In genomic region chr14:36430662-36431084, GRCh38 we compare ENCODE assay signal across 24 cellular contexts.
A peak's percentile ranks its signal among the peaks of the same experiment; 100 is the strongest.
DNase-seq lines count a peak whose midpoint lies in the region; ATAC-seq, FAIRE-seq and TF ChIP-seq lines count a peak whose summit lies in the region.
"Had no signal": no experiment of that assay in that cellular context is flagged by ENCODE, and none has a peak within 500 bp of the region (broad histone marks: within the 10 kb centered on the region; RNA-seq: fewer than 3 reads in every experiment).

No MANE protein-coding gene starts in this region.

- no peak overlapping the region for H3K27ac Mint-ChIP-seq in GM23338
- H3K27ac Mint-ChIP-seq: CD8-positive, alpha-beta T cell had no signal

- H3K4me3 ChIP-seq in GM23338, result no peak overlapping the region
- no peak overlapping the region for H3K4me3 ChIP-seq in bronchial epithelial cell (ENCODE audit: low read depth, low read length)
- H3K4me3 ChIP-seq in left lung, result no peak overlapping the region
- no peak overlapping the region for H3K4me3 ChIP-seq in pancreas
- no peak overlapping the region for H3K4me3 ChIP-seq in aorta (ENCODE audit: low read length in 2 of 2)
- no peak overlapping the region for H3K4me3 ChIP-seq in heart right ventricle
- H3K4me3 ChIP-seq: GM23248, Peyer's patch, SJSA1 had no signal

- no peak overlapping the region for H3K4me2 ChIP-seq in GM23338

- H3K27me3 ChIP-seq in GM23338 (ENCODE audit: insufficient read depth) (no peaks in the 10 kb centered on the region), bronchial epithelial cell (ENCODE audit: control insufficient read depth, insufficient read depth, low read length) (no peaks in the 10 kb centered on the region), left lung (no peaks in the 10 kb centered on the region), pancreas (no peaks in the 10 kb centered on the region), aorta (ENCODE audit: control insufficient read depth in 1 of 2, insufficient read depth in 2 of 2, low read length in 1 of 2) (no peaks in the 10 kb centered on the region), heart right ventricle (peaks cover 0 to 12% (median 3%) of the 10 kb centered on the region in 7 donors)
- H3K27me3 ChIP-seq: Peyer's patch, SJSA1 had no signal

- peaks cover 19% of the 10 kb centered on the region for H3K4me1 ChIP-seq in GM23338 (ENCODE audit: insufficient read depth)
- no peaks in the 10 kb centered on the region for H3K4me1 ChIP-seq in left lung
- no peaks in the 10 kb centered on the region for H3K4me1 ChIP-seq in pancreas
- H3K4me1 ChIP-seq in aorta (ENCODE audit: control insufficient read depth in 1 of 2, insufficient read depth in 2 of 2, low read length in 2 of 2), result no peaks in the 10 kb centered on the region
- H3K4me1 ChIP-seq in heart right ventricle, result no peaks in the 10 kb centered on the region
- H3K4me1 ChIP-seq: Peyer's patch, SJSA1 had no signal

- no peak for DNase-seq in GM23338 (ENCODE audit: low spot score)
- DNase-seq in bronchial epithelial cell (ENCODE audit: low read depth), result peak; percentile 58
- DNase-seq in left lung, result no peak
- peak in 3 of 6 donors; percentile 5 to 27 (median 15) for DNase-seq in pancreas
- no peak for DNase-seq in aorta
- no peak for DNase-seq in Kasumi-1 (lab: John Stamatoyannopoulos, UW)
- no peak for DNase-seq in heart right ventricle
- DNase-seq: AML-193; C1 segment of cervical spinal cord; CD8-positive, alpha-beta T cell; DND-41; GM23248; HCEC 1CT; NCI-H1105 treated with DMSO at 0.1 percent for 48 hours; NCI-H1694; NCI-H2081; NCI-H2171; NCI-H345; NCI-H524 treated with DMSO at 0.1 percent for 48 hours; NCI-H82; Peyer's patch had no signal

- H2AFZ ChIP-seq in GM23338, result no peak overlapping the region
- H2AFZ ChIP-seq: GM23248 had no signal

- no peaks in the 10 kb centered on the region for H3F3A ChIP-seq in GM23338 (replicated peaks; ENCODE audit: low read depth)

- H3K4me3 Mint-ChIP-seq in GM23338, result no peak overlapping the region
- H3K4me3 Mint-ChIP-seq: CD8-positive, alpha-beta T cell had no signal

- H3K27me3 Mint-ChIP-seq in GM23338 (ENCODE audit: insufficient read depth, low read depth, poor library complexity), result no peaks in the 10 kb centered on the region

- H3K9me2 ChIP-seq in GM23338 (ENCODE audit: insufficient read depth), result peaks cover 10% of the 10 kb centered on the region

- WGBS in pancreas, 2 donors, result 25 to 28% methylated on average over 5 of the region's 5 CpGs
- WGBS in aorta, 2 donors, result 69 to 75% methylated on average over 5 of the region's 5 CpGs
- 72 to 76% methylated on average over 5 of the region's 5 CpGs for WGBS in heart right ventricle, 2 donors

- H3K79me2 ChIP-seq in GM23338 (replicated peaks; ENCODE audit: insufficient read depth), result no peaks in the 10 kb centered on the region

- H3K36me3 ChIP-seq in GM23338 (ENCODE audit: insufficient read depth), result no peaks in the 10 kb centered on the region
- no peaks in the 10 kb centered on the region for H3K36me3 ChIP-seq in bronchial epithelial cell (ENCODE audit: control insufficient read depth, insufficient read depth, low read length)
- H3K36me3 ChIP-seq in left lung, result no peaks in the 10 kb centered on the region
- H3K36me3 ChIP-seq in pancreas, result no peaks in the 10 kb centered on the region
- no peaks in the 10 kb centered on the region for H3K36me3 ChIP-seq in aorta (ENCODE audit: control insufficient read depth in 1 of 2, insufficient read depth in 2 of 2, low read length in 1 of 2)
- H3K36me3 ChIP-seq in heart right ventricle, result no peaks in the 10 kb centered on the region
- H3K36me3 ChIP-seq: Peyer's patch, SJSA1 had no signal

- intact Hi-C loops in left lung (cut with DNase I) (no loop called here), pancreas (cut with DNase I) (no loop called here), aorta (cut with DNase I) (no loop called here), heart right ventricle (cut with DNase I) (no loop called here)

- no peaks in the 10 kb centered on the region for H3K36me3 Mint-ChIP-seq in GM23338 (ENCODE audit: low read depth)
- H3K36me3 Mint-ChIP-seq: CD8-positive, alpha-beta T cell had no signal

- no peak; the same call in 2 of the 3 replicates for ATAC-seq in GM23338
- ATAC-seq in left lung, result peak; percentile 94
- peak; percentile 52 to 98 (median 76) for ATAC-seq in pancreas
- no peak for ATAC-seq in aorta (ENCODE audit: low FRiP score)
- no peak for ATAC-seq in GM18907 (IDR thresholded peaks at IDR 0.05; ENCODE audit: unreplicated experiment)
- no peak for ATAC-seq in heart right ventricle
- ATAC-seq: CD8-positive, alpha-beta T cell had no signal

- no peak for FAIRE-seq in bronchial epithelial cell (lab: Jason Lieb, UNC)
- no peak for FAIRE-seq in pancreas (lab: Jason Lieb, UNC)
- FAIRE-seq: GM12892 had no signal

- peaks cover under 1% of the 10 kb centered on the region; the same call in 2 of the 3 replicates for H3K4me1 Mint-ChIP-seq in GM23338

- H3K9me3 ChIP-seq in left lung (no peaks in the 10 kb centered on the region), pancreas (no peaks in the 10 kb centered on the region), aorta (ENCODE audit: control insufficient read depth, low read length) (peaks cover 2% of the 10 kb centered on the region), heart right ventricle (no peaks in the 10 kb centered on the region)
- H3K9me3 ChIP-seq: Peyer's patch, SJSA1 had no signal

- no peaks in the 10 kb centered on the region for H4K20me1 ChIP-seq in GM23338 (replicated peaks; ENCODE audit: insufficient read depth)

- no peak for TF ChIP-seq CTCF in GM23338 (conservative IDR thresholded peaks at IDR 0.05; ENCODE audit: low read depth in 2 of 2)
- TF ChIP-seq CTCF in bronchial epithelial cell (IDR thresholded peaks at IDR 0.05; ENCODE audit: insufficient read depth, low read length, severe bottlenecking), result no peak
- TF ChIP-seq CTCF in left lung (IDR thresholded peaks at IDR 0.05), result no peak
- TF ChIP-seq CTCF in pancreas (IDR thresholded peaks at IDR 0.05), result no peak
- TF ChIP-seq CTCF in heart right ventricle (IDR thresholded peaks at IDR 0.05), result no peak

- H3K9me3 Mint-ChIP-seq in GM23338, result no peaks in the 10 kb centered on the region; the same call in 2 of the 3 replicates
- H3K9me3 Mint-ChIP-seq: CD8-positive, alpha-beta T cell had no signal

- peak overlapping the region; percentile 21; the same call in 1 of the 2 replicates for H3K27ac ChIP-seq in GM23338 (ENCODE audit: low read depth)
- H3K27ac ChIP-seq in left lung, result peak overlapping the region in 1 of 2 donors; percentile 59
- no peak overlapping the region for H3K27ac ChIP-seq in pancreas
- H3K27ac ChIP-seq in aorta (ENCODE audit: low read depth in 1 of 2, low read length in 2 of 2), result no peak overlapping the region
- H3K27ac ChIP-seq in heart right ventricle, result no peak overlapping the region
- H3K27ac ChIP-seq: GM23248, Peyer's patch, SJSA1 had no signal

TF ChIP-seq in GM23338, 12 proteins besides CTCF, POLR2A, EP300 and RAD21:
- TF ChIP-seq EZH2phosphoT487 (IDR thresholded peaks at IDR 0.05; ENCODE audit: unreplicated experiment), result no peak
- TF ChIP-seq JUNB (IDR thresholded peaks at IDR 0.05; ENCODE audit: unreplicated experiment), result no peak
- no peak for TF ChIP-seq POLR2AphosphoS5 (IDR thresholded peaks at IDR 0.05; ENCODE audit: low read depth)
- TF ChIP-seq ZNF114 (CRISPR knock-in tag; IDR thresholded peaks at IDR 0.05), result no peak
- TF ChIP-seq, protein P1, sequence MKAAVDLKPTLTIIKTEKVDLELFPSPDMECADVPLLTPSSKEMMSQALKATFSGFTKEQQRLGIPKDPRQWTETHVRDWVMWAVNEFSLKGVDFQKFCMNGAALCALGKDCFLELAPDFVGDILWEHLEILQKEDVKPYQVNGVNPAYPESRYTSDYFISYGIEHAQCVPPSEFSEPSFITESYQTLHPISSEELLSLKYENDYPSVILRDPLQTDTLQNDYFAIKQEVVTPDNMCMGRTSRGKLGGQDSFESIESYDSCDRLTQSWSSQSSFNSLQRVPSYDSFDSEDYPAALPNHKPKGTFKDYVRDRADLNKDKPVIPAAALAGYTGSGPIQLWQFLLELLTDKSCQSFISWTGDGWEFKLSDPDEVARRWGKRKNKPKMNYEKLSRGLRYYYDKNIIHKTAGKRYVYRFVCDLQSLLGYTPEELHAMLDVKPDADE (IDR thresholded peaks at IDR 0.05), result no peak
- no peak for TF ChIP-seq EZH2 (IDR thresholded peaks at IDR 0.05; ENCODE audit: low read depth, unreplicated experiment)
- TF ChIP-seq, protein P2, sequence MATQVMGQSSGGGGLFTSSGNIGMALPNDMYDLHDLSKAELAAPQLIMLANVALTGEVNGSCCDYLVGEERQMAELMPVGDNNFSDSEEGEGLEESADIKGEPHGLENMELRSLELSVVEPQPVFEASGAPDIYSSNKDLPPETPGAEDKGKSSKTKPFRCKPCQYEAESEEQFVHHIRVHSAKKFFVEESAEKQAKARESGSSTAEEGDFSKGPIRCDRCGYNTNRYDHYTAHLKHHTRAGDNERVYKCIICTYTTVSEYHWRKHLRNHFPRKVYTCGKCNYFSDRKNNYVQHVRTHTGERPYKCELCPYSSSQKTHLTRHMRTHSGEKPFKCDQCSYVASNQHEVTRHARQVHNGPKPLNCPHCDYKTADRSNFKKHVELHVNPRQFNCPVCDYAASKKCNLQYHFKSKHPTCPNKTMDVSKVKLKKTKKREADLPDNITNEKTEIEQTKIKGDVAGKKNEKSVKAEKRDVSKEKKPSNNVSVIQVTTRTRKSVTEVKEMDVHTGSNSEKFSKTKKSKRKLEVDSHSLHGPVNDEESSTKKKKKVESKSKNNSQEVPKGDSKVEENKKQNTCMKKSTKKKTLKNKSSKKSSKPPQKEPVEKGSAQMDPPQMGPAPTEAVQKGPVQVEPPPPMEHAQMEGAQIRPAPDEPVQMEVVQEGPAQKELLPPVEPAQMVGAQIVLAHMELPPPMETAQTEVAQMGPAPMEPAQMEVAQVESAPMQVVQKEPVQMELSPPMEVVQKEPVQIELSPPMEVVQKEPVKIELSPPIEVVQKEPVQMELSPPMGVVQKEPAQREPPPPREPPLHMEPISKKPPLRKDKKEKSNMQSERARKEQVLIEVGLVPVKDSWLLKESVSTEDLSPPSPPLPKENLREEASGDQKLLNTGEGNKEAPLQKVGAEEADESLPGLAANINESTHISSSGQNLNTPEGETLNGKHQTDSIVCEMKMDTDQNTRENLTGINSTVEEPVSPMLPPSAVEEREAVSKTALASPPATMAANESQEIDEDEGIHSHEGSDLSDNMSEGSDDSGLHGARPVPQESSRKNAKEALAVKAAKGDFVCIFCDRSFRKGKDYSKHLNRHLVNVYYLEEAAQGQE (IDR thresholded peaks at IDR 0.05; ENCODE audit: unreplicated experiment), result no peak
- no peak for TF ChIP-seq CREB1 (CRISPR knock-in tag; IDR thresholded peaks at IDR 0.05; ENCODE audit: low read depth)
- TF ChIP-seq NANOG (IDR thresholded peaks at IDR 0.05; ENCODE audit: borderline replicate concordance), result no peak

Comparison
In these comparisons a context has a peak if more than half of its experiments do, and no peak if none do; other contexts are left out.
1. ATAC-seq: peak in left lung (single experiment) and pancreas (4 of 4); none in GM23338 (single experiment), aorta (single experiment), GM18907 (single experiment) and heart right ventricle (0 of 8).